Comparison of ENCODE assay signal across 1 cellular context in the genomic region with DNA sequence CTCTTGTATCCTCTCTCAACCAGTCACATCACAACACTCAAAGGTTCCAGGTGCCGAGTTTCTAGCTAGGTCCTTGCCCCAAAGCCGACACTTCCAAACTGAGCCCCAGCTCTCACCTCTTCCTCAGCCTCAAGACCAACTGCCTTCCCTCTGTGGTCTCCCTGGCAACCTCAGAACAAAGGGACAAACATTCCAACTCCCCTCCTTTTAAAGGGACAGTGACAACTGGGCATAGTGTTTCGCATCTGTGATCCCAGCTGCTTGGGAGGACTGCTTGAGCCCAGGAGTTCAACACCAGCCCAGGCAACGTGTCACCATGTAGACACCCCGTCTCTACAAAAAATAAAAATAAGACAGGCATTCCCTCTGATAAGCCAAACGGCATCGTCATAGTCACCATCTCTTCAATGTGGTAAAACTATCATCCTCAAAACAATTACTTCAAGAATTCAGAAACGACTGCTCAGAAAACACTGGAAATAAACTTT.
TF ChIP-seq lines count a peak whose summit lies in the region.

No MANE protein-coding gene starts in this region.

TF ChIP-seq in SK-N-SH, 30 proteins besides CTCF, POLR2A, EP300 and RAD21 (continued from another document):
- TF ChIP-seq USF1 (IDR thresholded peaks at IDR 0.05; ENCODE audit: borderline replicate concordance, low read depth) (no peak), MXI1 (IDR thresholded peaks at IDR 0.05; ENCODE audit: low read depth, low read length) (no peak), YY1 (IDR thresholded peaks at IDR 0.05; ENCODE audit: low read depth) (no peak)
